29 cellular contexts compared by ENCODE assay signal in genomic region chr10:116101616-116102015, GRCh38.
"Had no signal": no experiment of that assay in that cellular context is flagged by ENCODE, and none has a peak within 500 bp of the region (broad histone marks: within the 10 kb centered on the region; RNA-seq: fewer than 3 reads in every experiment).

No MANE protein-coding gene starts in this region.

- DNase-seq: activated CD4-positive, alpha-beta T cell treated with anti-CD3 and anti-CD28 coated beads for 48 hours; activated CD4-positive, alpha-beta T cell treated with anti-CD3 and anti-CD28 coated beads, Interleukin-2, amount 50 U/mL, for 48 hours; activated CD8-positive, alpha-beta memory T cell treated with anti-CD3 and anti-CD28 coated beads for 24 hours; activated effector memory CD4-positive, alpha-beta T cell treated with anti-CD3 and anti-CD28 coated beads, Interleukin-2, amount 50 U/mL, for 16 hours; activated naive CD4-positive, alpha-beta T cell treated with anti-CD3 and anti-CD28 coated beads for 36 hours; activated naive CD8-positive, alpha-beta T cell treated with anti-CD3 and anti-CD28 coated beads for 36 hours; adrenal gland; central memory CD4-positive, alpha-beta T cell; endodermal cell; gastrocnemius medialis; glutamatergic neuron; islet precursor cell; left ventricle myocardium inferior; mucosa of descending colon; posterior cingulate gyrus; right lobe of liver; small intestine; stimulated activated CD4-positive, alpha-beta T cell treated with anti-CD3 and anti-CD28 coated beads, Interleukin-4, amount 100 ng/mL, for 24 hours; stimulated activated naive CD8-positive, alpha-beta T cell treated with anti-CD3 and anti-CD28 coated beads, Interleukin-15, amount 100 ng/mL, for 72 hours; T-cell; thyroid gland; upper lobe of right lung; WERI-Rb-1 had no signal

- H3K9me3 ChIP-seq: adrenal gland, ascending aorta, breast epithelium, esophagus muscularis mucosa, gastrocnemius medialis, left ventricle myocardium inferior, mucosa of descending colon, right lobe of liver, thyroid gland, upper lobe of right lung had no signal

- H3K36me3 ChIP-seq: adrenal gland, ascending aorta, breast epithelium, esophagus muscularis mucosa, gastrocnemius medialis, left ventricle myocardium inferior, right lobe of liver, thyroid gland, upper lobe of right lung, WERI-Rb-1 had no signal

- H3K27ac ChIP-seq: adrenal gland, ascending aorta, breast epithelium, esophagus muscularis mucosa, gastrocnemius medialis, left ventricle myocardium inferior, right lobe of liver, thyroid gland, upper lobe of right lung, WERI-Rb-1 had no signal

- H3K4me1 ChIP-seq: adrenal gland, ascending aorta, breast epithelium, left ventricle myocardium inferior, right lobe of liver, thyroid gland, upper lobe of right lung had no signal

- H3K4me3 ChIP-seq: adrenal gland, ascending aorta, breast epithelium, esophagus muscularis mucosa, gastrocnemius medialis, left ventricle myocardium inferior, mucosa of descending colon, right lobe of liver, thyroid gland, upper lobe of right lung had no signal

- H3K27me3 ChIP-seq: adrenal gland, ascending aorta, breast epithelium, esophagus muscularis mucosa, gastrocnemius medialis, right lobe of liver, thyroid gland, upper lobe of right lung had no signal

- ATAC-seq: activated CD4-positive, CD25-positive, alpha-beta regulatory T cell treated with anti-CD3 and anti-CD28 coated beads, Interleukin-2, amount 50 U/mL, for 24 hours; gastrocnemius medialis; mucosa of descending colon; natural killer cell treated with Interleukin-12 subunit alpha and Interleukin-12 subunit beta and Interleukin-15 and Interleukin-18, amount 100 ng/mL, for 72 hours; right lobe of liver; stimulated activated memory B cell treated with anti-CD40 and anti-IgM and Interleukin-4, amounts not matched to agents 10 μg/mL and 1 μg/mL and 100 μg/mL, for 72 hours; stimulated activated naive CD8-positive, alpha-beta T cell treated with anti-CD3 and anti-CD28 coated beads, Interleukin-15, amount 100 ng/mL, for 72 hours; T-cell; upper lobe of right lung had no signal
